ENCODE assay signal across 29 cellular contexts in the genomic region with DNA sequence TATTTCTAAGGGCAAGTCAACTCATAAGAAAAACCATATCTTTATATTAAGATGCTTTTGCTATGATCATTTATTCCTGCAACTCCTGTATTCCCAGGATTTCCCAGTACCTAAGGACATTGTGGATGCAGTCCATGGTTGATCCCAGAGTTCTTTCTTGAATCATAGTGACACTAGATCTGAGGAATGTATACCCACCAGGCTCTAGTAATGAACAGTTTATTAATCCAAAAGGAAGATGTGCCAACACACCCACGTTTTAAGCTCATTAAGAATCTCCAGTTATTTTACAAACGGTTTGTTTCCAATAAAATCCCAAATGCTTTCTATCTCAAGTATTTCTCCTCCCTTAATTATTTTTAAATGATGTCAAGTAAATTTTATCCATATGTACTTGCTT.
"Had no signal": no experiment of that assay in that cellular context is flagged by ENCODE, and none has a peak within 500 bp of the region (broad histone marks: within the 10 kb centered on the region; RNA-seq: fewer than 3 reads in every experiment).

No MANE protein-coding gene starts in this region.

- H3K9me3 Mint-ChIP-seq: activated CD4-positive, alpha-beta memory T cell treated with anti-CD3 and anti-CD28 coated beads for 36 hours; activated CD4-positive, alpha-beta T cell treated with anti-CD3 and anti-CD28 coated beads, Interleukin-2, amount 10 ng/mL, durations not matched to agents 24 days and 14 days; activated naive CD4-positive, alpha-beta T cell treated with anti-CD3 and anti-CD28 coated beads, Interleukin-2, amount 10 ng/mL, durations not matched to agents 7 days and 5 days; activated naive CD8-positive, alpha-beta T cell treated with anti-CD3 and anti-CD28 coated beads, Interleukin-2, amount 10 ng/mL, durations not matched to agents 7 days and 5 days had no signal

- H3K9me3 ChIP-seq: ascending aorta, colonic mucosa, esophagus squamous epithelium, gastroesophageal sphincter had no signal

- H3K4me1 ChIP-seq: ascending aorta, breast epithelium, colonic mucosa, esophagus squamous epithelium, gastroesophageal sphincter, heart right ventricle had no signal

- ATAC-seq: activated CD4-positive, alpha-beta T cell treated with anti-CD3 and anti-CD28 coated beads for 36 hours; activated CD8-positive, alpha-beta memory T cell treated with anti-CD3 and anti-CD28 coated beads, Interleukin-2, amount 10 ng/mL, durations not matched to agents 7 days and 5 days; activated CD8-positive, alpha-beta T cell treated with anti-CD3 and anti-CD28 coated beads, Interleukin-2, amount 10 ng/mL, durations not matched to agents 7 days and 5 days; activated naive CD4-positive, alpha-beta T cell treated with anti-CD3 and anti-CD28 coated beads, Interleukin-2, amount 50 U/mL, for 72 hours; activated T-cell treated with anti-CD3 and anti-CD28 coated beads, Interleukin-2, amount 50 U/mL, for 72 hours; gastroesophageal sphincter; heart right ventricle had no signal

- H3K4me1 Mint-ChIP-seq: activated CD4-positive, alpha-beta T cell treated with anti-CD3 and anti-CD28 coated beads for 36 hours; activated CD4-positive, alpha-beta T cell treated with anti-CD3 and anti-CD28 coated beads, Interleukin-2, amount 10 ng/mL, durations not matched to agents 24 days and 14 days; activated CD8-positive, alpha-beta memory T cell treated with anti-CD3 and anti-CD28 coated beads, Interleukin-2, amount 10 ng/mL, durations not matched to agents 7 days and 5 days; activated naive CD4-positive, alpha-beta T cell treated with anti-CD3 and anti-CD28 coated beads, Interleukin-2, amount 10 ng/mL, durations not matched to agents 7 days and 5 days; activated naive CD8-positive, alpha-beta T cell treated with anti-CD3 and anti-CD28 coated beads, Interleukin-2, amount 10 ng/mL, durations not matched to agents 7 days and 5 days; brain had no signal

- H3K36me3 Mint-ChIP-seq: activated CD4-positive, alpha-beta memory T cell treated with anti-CD3 and anti-CD28 coated beads for 36 hours; activated CD8-positive, alpha-beta memory T cell treated with anti-CD3 and anti-CD28 coated beads, Interleukin-2, amount 10 ng/mL, durations not matched to agents 7 days and 5 days; activated naive CD4-positive, alpha-beta T cell treated with anti-CD3 and anti-CD28 coated beads, Interleukin-2, amount 10 ng/mL, durations not matched to agents 7 days and 5 days; activated naive CD4-positive, alpha-beta T cell treated with anti-CD3 and anti-CD28 coated beads, Interleukin-2, amount 50 U/mL, for 72 hours; activated naive CD8-positive, alpha-beta T cell treated with anti-CD3 and anti-CD28 coated beads, Interleukin-2, amount 10 ng/mL, durations not matched to agents 7 days and 5 days; brain had no signal

- H3K4me3 Mint-ChIP-seq: activated CD4-positive, alpha-beta memory T cell treated with anti-CD3 and anti-CD28 coated beads for 36 hours; activated CD4-positive, alpha-beta T cell treated with anti-CD3 and anti-CD28 coated beads for 36 hours; activated CD4-positive, alpha-beta T cell treated with anti-CD3 and anti-CD28 coated beads, Interleukin-2, amount 10 ng/mL, durations not matched to agents 24 days and 14 days; activated CD8-positive, alpha-beta memory T cell treated with anti-CD3 and anti-CD28 coated beads, Interleukin-2, amount 10 ng/mL, durations not matched to agents 7 days and 5 days; activated CD8-positive, alpha-beta T cell treated with anti-CD3 and anti-CD28 coated beads, Interleukin-2, amount 10 ng/mL, durations not matched to agents 7 days and 5 days; activated naive CD4-positive, alpha-beta T cell treated with anti-CD3 and anti-CD28 coated beads, Interleukin-2, amount 10 ng/mL, durations not matched to agents 7 days and 5 days; activated naive CD8-positive, alpha-beta T cell treated with anti-CD3 and anti-CD28 coated beads, Interleukin-2, amount 10 ng/mL, durations not matched to agents 7 days and 5 days; activated T-cell treated with anti-CD3 and anti-CD28 coated beads, Interleukin-2, amount 50 U/mL, for 72 hours; brain had no signal

- H3K27me3 Mint-ChIP-seq: activated CD4-positive, alpha-beta memory T cell treated with anti-CD3 and anti-CD28 coated beads for 36 hours; activated CD4-positive, alpha-beta T cell treated with anti-CD3 and anti-CD28 coated beads for 36 hours; activated CD4-positive, alpha-beta T cell treated with anti-CD3 and anti-CD28 coated beads, Interleukin-2, amount 10 ng/mL, durations not matched to agents 24 days and 14 days; activated naive CD4-positive, alpha-beta T cell treated with anti-CD3 and anti-CD28 coated beads, Interleukin-2, amount 10 ng/mL, durations not matched to agents 7 days and 5 days; activated naive CD8-positive, alpha-beta T cell treated with anti-CD3 and anti-CD28 coated beads, Interleukin-2, amount 10 ng/mL, durations not matched to agents 7 days and 5 days; brain had no signal

- H3K27ac Mint-ChIP-seq: activated CD4-positive, alpha-beta memory T cell treated with anti-CD3 and anti-CD28 coated beads for 36 hours; activated CD4-positive, alpha-beta T cell treated with anti-CD3 and anti-CD28 coated beads for 36 hours; activated CD4-positive, alpha-beta T cell treated with anti-CD3 and anti-CD28 coated beads, Interleukin-2, amount 10 ng/mL, durations not matched to agents 24 days and 14 days; activated CD8-positive, alpha-beta memory T cell treated with anti-CD3 and anti-CD28 coated beads, Interleukin-2, amount 10 ng/mL, durations not matched to agents 7 days and 5 days; activated CD8-positive, alpha-beta T cell treated with anti-CD3 and anti-CD28 coated beads, Interleukin-2, amount 10 ng/mL, durations not matched to agents 7 days and 5 days; activated naive CD4-positive, alpha-beta T cell treated with anti-CD3 and anti-CD28 coated beads, Interleukin-2, amount 10 ng/mL, durations not matched to agents 7 days and 5 days; activated naive CD4-positive, alpha-beta T cell treated with anti-CD3 and anti-CD28 coated beads, Interleukin-2, amount 50 U/mL, for 72 hours; activated naive CD8-positive, alpha-beta T cell treated with anti-CD3 and anti-CD28 coated beads, Interleukin-2, amount 10 ng/mL, durations not matched to agents 7 days and 5 days; activated T-cell treated with anti-CD3 and anti-CD28 coated beads, Interleukin-2, amount 50 U/mL, for 72 hours; brain had no signal

- H3K27me3 ChIP-seq: ascending aorta, breast epithelium, cardiac muscle cell, colonic mucosa, esophagus squamous epithelium, gastroesophageal sphincter, heart right ventricle had no signal

- H3K4me3 ChIP-seq: ascending aorta, breast epithelium, cardiac muscle cell, colonic mucosa, esophagus squamous epithelium, gastroesophageal sphincter, heart right ventricle had no signal

- H3K27ac ChIP-seq: ascending aorta, breast epithelium, cardiac muscle cell, colonic mucosa, epithelial cell of prostate, esophagus squamous epithelium, gastroesophageal sphincter, heart right ventricle had no signal

- DNase-seq: activated CD4-positive, alpha-beta memory T cell treated with anti-CD3 and anti-CD28 coated beads for 36 hours; activated CD4-positive, alpha-beta T cell treated with anti-CD3 and anti-CD28 coated beads for 36 hours; activated CD4-positive, alpha-beta T cell treated with anti-CD3 and anti-CD28 coated beads, Interleukin-2, amount 10 ng/mL, durations not matched to agents 24 days and 14 days; activated CD4-positive, CD25-positive, alpha-beta regulatory T cell; activated CD4-positive, CD25-positive, alpha-beta regulatory T cell treated with anti-CD3 and anti-CD28 coated beads, Interleukin-2, amount 50 U/mL, for 72 hours; activated CD8-positive, alpha-beta memory T cell treated with anti-CD3 and anti-CD28 coated beads, Interleukin-2, amount 10 ng/mL, durations not matched to agents 7 days and 5 days; activated CD8-positive, alpha-beta memory T cell treated with anti-CD3 and anti-CD28 coated beads, Interleukin-2, amount 50 U/mL, for 4 hours; activated CD8-positive, alpha-beta T cell treated with anti-CD3 and anti-CD28 coated beads, Interleukin-2, amount 10 ng/mL, durations not matched to agents 7 days and 5 days; activated gamma-delta T cell; activated naive CD4-positive, alpha-beta T cell; activated naive CD4-positive, alpha-beta T cell treated with anti-CD3 and anti-CD28 coated beads, Interleukin-2, amount 10 ng/mL, durations not matched to agents 7 days and 5 days; activated naive CD8-positive, alpha-beta T cell treated with anti-CD3 and anti-CD28 coated beads, Interleukin-2, amount 10 ng/mL, durations not matched to agents 7 days and 5 days; activated T-cell treated with anti-CD3 and anti-CD28 coated beads, Interleukin-2, amount 50 U/mL, for 1 hour; activated T-cell treated with anti-CD3 and anti-CD28 coated beads, Interleukin-2, amount 50 U/mL, for 72 hours; central memory CD4-positive, alpha-beta T cell; cerebellar nuclear complex; colonic mucosa; effector CD8-positive, alpha-beta T cell; esophagus squamous epithelium; foreskin melanocyte; heart right ventricle; T-helper 2 cell had no signal

- H3K36me3 ChIP-seq: ascending aorta, breast epithelium, cardiac muscle cell, colonic mucosa, esophagus squamous epithelium, gastroesophageal sphincter, heart right ventricle had no signal
